ENCODE assay signal across 21 cellular contexts in the genomic region with DNA sequence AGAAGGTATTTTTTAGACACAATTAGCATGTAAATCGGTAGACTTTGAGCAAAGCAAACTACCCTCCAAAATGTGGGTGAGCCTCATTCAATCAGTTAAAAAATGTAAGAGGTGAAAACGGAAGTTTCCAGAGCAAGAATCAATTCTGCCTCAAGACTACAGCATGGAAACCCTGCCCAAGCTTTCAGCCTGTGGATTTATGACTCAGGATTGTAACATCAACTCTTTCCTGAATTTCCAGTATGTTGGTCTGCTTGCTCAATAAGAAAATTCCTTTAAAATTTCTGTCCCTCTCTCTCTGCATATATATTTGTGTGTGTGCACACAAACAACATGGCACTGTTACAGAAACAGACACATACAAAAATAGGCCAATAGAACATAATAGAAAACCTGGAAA.
"Had no signal": no experiment of that assay in that cellular context is flagged by ENCODE, and none has a peak within 500 bp of the region (broad histone marks: within the 10 kb centered on the region; RNA-seq: fewer than 3 reads in every experiment).

No MANE protein-coding gene starts in this region.

- H3K9me3 Mint-ChIP-seq: activated CD4-positive, alpha-beta memory T cell treated with anti-CD3 and anti-CD28 coated beads for 36 hours; activated naive CD8-positive, alpha-beta T cell treated with anti-CD3 and anti-CD28 coated beads, Interleukin-2, amount 10 ng/mL, durations not matched to agents 7 days and 5 days; T-helper 1 cell treated with Interleukin-12 subunit alpha and Interleukin-12 subunit beta and Interleukin-4 antibody, amounts not matched to agents 30 μg/mL and 1 μg/mL, for 36 hours had no signal

- H3K4me3 ChIP-seq: lower lobe of right lung, tibial artery had no signal

- H3K36me3 ChIP-seq: lower lobe of right lung, tibial artery had no signal

- ATAC-seq: activated CD4-positive, alpha-beta T cell treated with anti-CD3 and anti-CD28 coated beads for 36 hours; lower lobe of right lung; right cardiac atrium; stimulated activated naive CD8-positive, alpha-beta T cell treated with anti-CD3 and anti-CD28 coated beads, Interleukin-15, Interleukin-2, amounts not matched to agents 100 U/mL and 50 U/mL, for 24 hours had no signal

- H3K27ac Mint-ChIP-seq: activated B cell treated with CpG ODN at 0.5 μM for 24 hours; activated CD4-positive, alpha-beta memory T cell treated with anti-CD3 and anti-CD28 coated beads for 36 hours; activated CD4-positive, alpha-beta T cell treated with anti-CD3 and anti-CD28 coated beads for 36 hours; activated naive CD8-positive, alpha-beta T cell treated with anti-CD3 and anti-CD28 coated beads, Interleukin-2, amount 10 ng/mL, durations not matched to agents 7 days and 5 days; dendritic cell treated with granulocyte-macrophage colony-stimulating factor and Interleukin-4, amounts not matched to agents 40 ng/mL and 50 ng/mL, for 4 days; naive B cell; T-helper 1 cell treated with Interleukin-12 subunit alpha and Interleukin-12 subunit beta and Interleukin-4 antibody, amounts not matched to agents 30 μg/mL and 1 μg/mL, for 36 hours had no signal

- H3K9ac ChIP-seq: parathyroid adenoma had no signal

- H3K27me3 ChIP-seq: tibial artery had no signal

- H3K79me2 ChIP-seq: parathyroid adenoma had no signal

- H3K4me3 Mint-ChIP-seq: activated B cell treated with CpG ODN at 0.5 μM for 24 hours; activated CD4-positive, alpha-beta memory T cell treated with anti-CD3 and anti-CD28 coated beads for 36 hours; activated CD4-positive, alpha-beta T cell treated with anti-CD3 and anti-CD28 coated beads for 36 hours; activated naive CD8-positive, alpha-beta T cell treated with anti-CD3 and anti-CD28 coated beads, Interleukin-2, amount 10 ng/mL, durations not matched to agents 7 days and 5 days; dendritic cell treated with granulocyte-macrophage colony-stimulating factor and Interleukin-4, amounts not matched to agents 40 ng/mL and 50 ng/mL, for 4 days; naive B cell; T-helper 1 cell treated with Interleukin-12 subunit alpha and Interleukin-12 subunit beta and Interleukin-4 antibody, amounts not matched to agents 30 μg/mL and 1 μg/mL, for 36 hours had no signal

- H3K4me1 Mint-ChIP-seq: activated B cell treated with CpG ODN at 0.5 μM for 24 hours; activated CD4-positive, alpha-beta T cell treated with anti-CD3 and anti-CD28 coated beads for 36 hours; activated naive CD8-positive, alpha-beta T cell treated with anti-CD3 and anti-CD28 coated beads, Interleukin-2, amount 10 ng/mL, durations not matched to agents 7 days and 5 days; naive B cell had no signal

- H3K27me3 Mint-ChIP-seq: activated B cell treated with CpG ODN at 0.5 μM for 24 hours; activated CD4-positive, alpha-beta memory T cell treated with anti-CD3 and anti-CD28 coated beads for 36 hours; activated naive CD8-positive, alpha-beta T cell treated with anti-CD3 and anti-CD28 coated beads, Interleukin-2, amount 10 ng/mL, durations not matched to agents 7 days and 5 days; dendritic cell treated with granulocyte-macrophage colony-stimulating factor and Interleukin-4, amounts not matched to agents 40 ng/mL and 50 ng/mL, for 4 days; naive B cell had no signal

- H3K27ac ChIP-seq: lower lobe of right lung, parathyroid adenoma, tibial artery had no signal

- DNase-seq: activated B cell treated with CpG ODN at 0.5 μM for 24 hours; activated CD4-positive, alpha-beta memory T cell treated with anti-CD3 and anti-CD28 coated beads for 36 hours; activated CD4-positive, alpha-beta T cell treated with anti-CD3 and anti-CD28 coated beads for 36 hours; activated naive CD4-positive, alpha-beta T cell treated with Interleukin-2 at 50 U/mL for 16 hours; activated naive CD8-positive, alpha-beta T cell treated with anti-CD3 and anti-CD28 coated beads, Interleukin-2, amount 10 ng/mL, durations not matched to agents 7 days and 5 days; activated T-cell treated with anti-CD3 and anti-CD28 coated beads, Interleukin-2, amount 50 U/mL, for 48 hours; caudate nucleus; effector CD4-positive, alpha-beta T cell; kidney; lower lobe of right lung; naive B cell; nucleus accumbens; right cardiac atrium; stimulated activated CD4-positive, alpha-beta T cell treated with anti-CD3 and anti-CD28 coated beads, Interleukin-12 subunit alpha, Interleukin-12 subunit beta, amount 100 ng/mL, for 4 hours; stimulated activated CD4-positive, alpha-beta T cell treated with anti-CD3 and anti-CD28 coated beads, Interleukin-4, amount 100 ng/mL, for 4 hours; stimulated activated naive CD8-positive, alpha-beta T cell treated with anti-CD3 and anti-CD28 coated beads, Interleukin-15, Interleukin-2, amounts not matched to agents 100 U/mL and 50 U/mL, for 24 hours; tibial artery had no signal

- H3K36me3 Mint-ChIP-seq: activated CD4-positive, alpha-beta memory T cell treated with anti-CD3 and anti-CD28 coated beads for 36 hours; activated naive CD8-positive, alpha-beta T cell treated with anti-CD3 and anti-CD28 coated beads, Interleukin-2, amount 10 ng/mL, durations not matched to agents 7 days and 5 days; naive B cell had no signal

- FAIRE-seq: endometrium, kidney had no signal

- H3K9me3 ChIP-seq: lower lobe of right lung, tibial artery had no signal

- H3K4me1 ChIP-seq: lower lobe of right lung, parathyroid adenoma, tibial artery had no signal

- H2AFZ ChIP-seq: parathyroid adenoma had no signal
